23 cellular contexts compared by ENCODE assay signal in genomic region chr4:87524456-87524855, GRCh38. TPM values are rescaled to one million over a fixed set of nuclear protein-coding genes. Genes with fewer than 3 reads are reported as not detected.
DNase-seq lines count a peak whose midpoint lies in the region; ATAC-seq and TF ChIP-seq lines count a peak whose summit lies in the region.
"Had no signal": no experiment of that assay in that cellular context is flagged by ENCODE, and none has a peak within 500 bp of the region (broad histone marks: within the 10 kb centered on the region; RNA-seq: fewer than 3 reads in every experiment).

No MANE protein-coding gene starts in this region.

- no peak for TF ChIP-seq EP300 in gastroesophageal sphincter (IDR thresholded peaks at IDR 0.05)

- peaks cover 0 to 14% (median 4%) of the 10 kb centered on the region in 12 donors for H3K9me3 ChIP-seq in heart left ventricle
- H3K9me3 ChIP-seq in gastroesophageal sphincter, result no peaks in the 10 kb centered on the region
- H3K9me3 ChIP-seq in skeletal muscle tissue (ENCODE audit: control insufficient read depth in 3 of 3, low read length in 3 of 3), result no peaks in the 10 kb centered on the region
- H3K9me3 ChIP-seq: ovary had no signal

- H3K27ac ChIP-seq in heart left ventricle, result peak overlapping the region; percentile 74 to 93 (median 84)
- H3K27ac ChIP-seq in gastroesophageal sphincter, result peak overlapping the region; percentile 91 to 99 (median 96)
- H3K27ac ChIP-seq in skeletal muscle tissue (ENCODE audit: low read depth, low read length), result peak overlapping the region; percentile 67
- no peak overlapping the region for H3K27ac ChIP-seq in urinary bladder (ENCODE audit: low read depth)
- H3K27ac ChIP-seq: WERI-Rb-1 had no signal

- H3K36me3 ChIP-seq in heart left ventricle (peaks cover 0 to 17% (median 0%) of the 10 kb centered on the region in 9 donors), gastroesophageal sphincter (no peaks in the 10 kb centered on the region), skeletal muscle tissue (ENCODE audit: control insufficient read depth in 3 of 3, insufficient read depth in 3 of 3, low read length in 3 of 3) (no peaks in the 10 kb centered on the region), urinary bladder (ENCODE audit: insufficient read depth) (peaks cover 2% of the 10 kb centered on the region)
- H3K36me3 ChIP-seq: ovary, WERI-Rb-1 had no signal

- intact Hi-C loops in heart left ventricle (cut with DNase I), result no loop called here
- intact Hi-C loops in left ventricle myocardium superior (cut with micrococcal nuclease), result no loop called here
- intact Hi-C loops in left colon (cut with DNase I, micrococcal nuclease), result no loop called here

- ATAC-seq in heart left ventricle (no peak), left ventricle myocardium superior (no peak), gastroesophageal sphincter (no peak), HG02571 (IDR thresholded peaks at IDR 0.05; ENCODE audit: unreplicated experiment) (no peak), HG03520 (IDR thresholded peaks at IDR 0.05; ENCODE audit: unreplicated experiment) (no peak), left colon (no peak)
- ATAC-seq: Panc1; stimulated activated effector memory CD8-positive, alpha-beta T cell treated with anti-CD3 and anti-CD28 coated beads, Interleukin-12 subunit alpha, Interleukin-12 subunit beta, amount 100 ng/mL, for 72 hours had no signal

- no peak for TF ChIP-seq CTCF in heart left ventricle (IDR thresholded peaks at IDR 0.05)
- TF ChIP-seq CTCF in gastroesophageal sphincter (IDR thresholded peaks at IDR 0.05), result no peak

- 39 to 68% (median 54%) methylated on average over 2 of the region's 2 CpGs for WGBS in heart left ventricle, 4 donors
- 50 to 83% methylated on average over 2 of the region's 2 CpGs for WGBS in gastroesophageal sphincter (ENCODE audit: low coverage in 1 of 2), 2 donors
- WGBS in urinary bladder, result 47% methylated on average over 2 of the region's 2 CpGs

- TF ChIP-seq POLR2A in heart left ventricle (IDR thresholded peaks at IDR 0.05) (no peak), gastroesophageal sphincter (IDR thresholded peaks at IDR 0.05) (no peak)

- H3K4me3 ChIP-seq in heart left ventricle (peak overlapping the region in 5 of 12 donors; percentile 49 to 63 (median 61)), gastroesophageal sphincter (peak overlapping the region; percentile 17 to 57), skeletal muscle tissue (ENCODE audit: low read length in 3 of 3) (no peak overlapping the region), urinary bladder (ENCODE audit: low read depth, low read length) (peak overlapping the region; percentile 6)
- H3K4me3 ChIP-seq: lung, ovary had no signal

- no peak overlapping the region for H3K9ac ChIP-seq in skeletal muscle tissue (ENCODE audit: low read depth in 1 of 3, low read length in 3 of 3)

- DNase-seq in heart left ventricle, result no peak
- no peak for DNase-seq in left ventricle myocardium superior
- no peak for DNase-seq in left colon
- DNase-seq: 8988T; activated effector memory CD4-positive, alpha-beta T cell treated with anti-CD3 and anti-CD28 coated beads, Interleukin-2, amount 50 U/mL, for 16 hours; AML-193; central memory CD4-positive, alpha-beta T cell; DND-41; effector CD8-positive, alpha-beta T cell; NCI-H1092 treated with DMSO at 0.1 percent for 48 hours; NCI-H2081; NCI-H446 treated with DMSO at 0.1 percent for 48 hours; ovary; WERI-Rb-1 had no signal

- H3K27me3 ChIP-seq in heart left ventricle (no peaks in the 10 kb centered on the region), gastroesophageal sphincter (no peaks in the 10 kb centered on the region), skeletal muscle tissue (ENCODE audit: control insufficient read depth in 3 of 3, insufficient read depth in 3 of 3, low read length in 3 of 3) (no peaks in the 10 kb centered on the region)
- H3K27me3 ChIP-seq: ovary had no signal

- peaks cover 0 to 60% (median 39%) of the 10 kb centered on the region in 12 donors for H3K4me1 ChIP-seq in heart left ventricle
- H3K4me1 ChIP-seq in gastroesophageal sphincter, result peaks cover 4 to 60% (median 25%) of the 10 kb centered on the region in 3 donors
- H3K4me1 ChIP-seq in skeletal muscle tissue (ENCODE audit: control insufficient read depth in 3 of 3, insufficient read depth in 3 of 3, low read length in 3 of 3), result peaks cover 12 to 19% (median 15%) of the 10 kb centered on the region in 3 donors
- H3K4me1 ChIP-seq in urinary bladder (ENCODE audit: insufficient read depth), result peaks cover 1% of the 10 kb centered on the region

RNA-seq across cellular contexts. Expression of gene SPARCL1, which starts 4.7 kb away (rescaled TPM):
- 100 to 1,000 TPM; 163 to 829 (median 250) TPM for total RNA-seq in heart left ventricle
- polyA plus RNA-seq in heart left ventricle, result 100 to 1,000 TPM; 215 to 400 TPM
- total RNA-seq in left ventricle myocardium superior, result 354 TPM
- 1,000 to 10,000 TPM; 1,558 to 2,335 (median 1,828) TPM for total RNA-seq in gastroesophageal sphincter
- 116 TPM for total RNA-seq in skeletal muscle tissue
- total RNA-seq in urinary bladder, result 783 TPM
- polyA plus RNA-seq in urinary bladder, result 1,320 TPM
- total RNA-seq in left colon, result 10 to 100 TPM; 31.8 to 97.8 TPM
- total RNA-seq: T-helper 2 cell treated with Interferon-gamma antibody and Interleukin-4, amounts not matched to agents 100 ng/mL and 5 ng/mL, for 36 hours had no signal

Comparison
In these comparisons a context has a peak if more than half of its experiments do, and no peak if none do; other contexts are left out.
1. H3K4me3 ChIP-seq: peak in gastroesophageal sphincter (2 of 2) and urinary bladder (single experiment); none in skeletal muscle tissue (0 of 3).